ENCODE assay signal across 1 cellular context in the genomic region with DNA sequence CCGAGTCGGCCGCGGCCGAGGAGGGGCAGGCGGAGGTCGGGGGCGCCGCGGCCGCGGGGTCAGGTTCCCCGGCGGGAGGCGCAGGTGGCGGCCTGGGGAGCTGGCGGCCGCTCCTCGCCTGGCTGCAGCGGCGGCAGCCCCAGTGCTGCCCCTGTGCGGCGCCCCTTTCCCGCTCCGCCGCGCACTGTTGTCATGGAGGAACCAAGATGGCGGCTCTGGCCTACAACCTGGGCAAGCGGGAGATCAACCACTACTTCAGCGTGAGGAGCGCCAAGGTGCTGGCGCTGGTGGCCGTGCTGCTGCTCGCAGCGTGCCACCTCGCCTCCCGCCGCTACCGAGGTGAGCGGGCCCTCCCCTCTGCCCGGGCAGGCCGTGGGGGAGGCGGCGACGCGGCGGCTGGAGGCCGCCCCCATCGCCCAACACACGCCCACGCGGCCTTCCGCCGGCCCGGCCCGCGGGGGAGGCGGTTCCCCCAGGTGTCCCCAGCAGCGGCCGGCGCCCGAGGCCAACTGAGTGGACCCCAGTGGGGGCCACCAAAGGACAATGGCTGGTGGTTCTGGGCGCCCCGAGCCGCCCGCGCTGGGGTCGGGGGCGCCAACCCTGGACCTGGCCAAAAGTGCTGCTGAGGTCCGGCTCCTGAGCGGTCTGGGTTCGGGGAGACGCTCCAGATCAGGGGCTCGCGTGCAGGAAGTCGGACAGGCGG.
A peak's percentile ranks its signal among the peaks of the same experiment; 100 is the strongest.
TF ChIP-seq lines count a peak whose summit lies in the region.

No MANE protein-coding gene starts in this region.

TF ChIP-seq in HEK293, 187 proteins besides CTCF, POLR2A, EP300 and RAD21 (continued from another document):
- TF ChIP-seq ZFHX2 (tag by site-specific recombination; conservative IDR thresholded peaks at IDR 0.05) (peak; percentile 89), ZNF629 (tag by site-specific recombination; IDR thresholded peaks at IDR 0.05) (no peak), ZNF10 (tag by site-specific recombination; IDR thresholded peaks at IDR 0.05) (no peak), ZNF391 (tag by site-specific recombination; IDR thresholded peaks at IDR 0.05; ENCODE audit: borderline replicate concordance, low read depth) (no peak), ZXDB (tag by site-specific recombination; IDR thresholded peaks at IDR 0.05) (peak; percentile 45), KLF9 (tag by site-specific recombination; IDR thresholded peaks at IDR 0.05; ENCODE audit: low read depth) (peak; percentile 65), SP3 (tag by site-specific recombination; IDR thresholded peaks at IDR 0.05) (peak; percentile 71), OSR2 (tag by site-specific recombination; IDR thresholded peaks at IDR 0.05) (peak; percentile 53), GLIS2 (tag by site-specific recombination; IDR thresholded peaks at IDR 0.05) (peak; percentile 99), ZNF335 (tag by site-specific recombination; conservative IDR thresholded peaks at IDR 0.05) (peak; percentile 100), KLF10 (tag by site-specific recombination; IDR thresholded peaks at IDR 0.05) (peak; percentile 60; the same call in 1 of the 2 replicates), EGR2 (tag by site-specific recombination; IDR thresholded peaks at IDR 0.05; ENCODE audit: low read depth) (peak; percentile 34), YY2 (tag by site-specific recombination; IDR thresholded peaks at IDR 0.05) (peak; percentile 77; the same call in 1 of the 2 replicates), ZNF664 (tag by site-specific recombination; IDR thresholded peaks at IDR 0.05) (no peak), KLF8 (tag by site-specific recombination; IDR thresholded peaks at IDR 0.05) (0 out of 2 replicates have a peak, but pooled peaks have one; percentile 33), ZNF302 (tag by site-specific recombination; IDR thresholded peaks at IDR 0.05; ENCODE audit: low read depth) (no peak), TCF7L2 (IDR thresholded peaks at IDR 0.05; ENCODE audit: borderline replicate concordance, low read depth, low read length) (no peak), ZIC2 (tag by site-specific recombination; IDR thresholded peaks at IDR 0.05) (peak; percentile 72), ZBTB8A (tag by site-specific recombination; IDR thresholded peaks at IDR 0.05) (no peak), ZNF600 (tag by site-specific recombination; IDR thresholded peaks at IDR 0.05) (peak; percentile 51; the same call in 1 of the 2 replicates), ZNF423 (tag by site-specific recombination; IDR thresholded peaks at IDR 0.05) (0 out of 2 replicates have a peak, but pooled peaks have one; percentile 42), ZNF341 (tag by site-specific recombination; IDR thresholded peaks at IDR 0.05; ENCODE audit: low read depth) (peak; percentile 87), ZNF596 (tag by site-specific recombination; IDR thresholded peaks at IDR 0.05) (peak; percentile 33; the same call in 1 of the 2 replicates), ZNF274 (IDR thresholded peaks at IDR 0.05; ENCODE audit: low read length) (no peak), ZNF274 (tag by site-specific recombination; IDR thresholded peaks at IDR 0.05; ENCODE audit: borderline replicate concordance) (no peak), YY1 (tag by site-specific recombination; IDR thresholded peaks at IDR 0.05) (peak; percentile 95), FEZF1 (tag by site-specific recombination; IDR thresholded peaks at IDR 0.05) (0 out of 2 replicates have a peak, but pooled peaks have one; percentile 2), MEIS1 (CRISPR knock-in tag; IDR thresholded peaks at IDR 0.05; ENCODE audit: borderline replicate concordance) (0 out of 2 replicates have a peak, but pooled peaks have one; percentile 57), ZNF549 (tag by site-specific recombination; IDR thresholded peaks at IDR 0.05) (no peak), SP7 (tag by site-specific recombination; IDR thresholded peaks at IDR 0.05) (peak; percentile 16; the same call in 1 of the 2 replicates), SP2 (tag by site-specific recombination; IDR thresholded peaks at IDR 0.05) (peak; percentile 40), REPIN1 (tag by site-specific recombination; IDR thresholded peaks at IDR 0.05; ENCODE audit: low read depth) (no peak), ZNF585B (tag by site-specific recombination; IDR thresholded peaks at IDR 0.05) (no peak), MYNN (tag by site-specific recombination; IDR thresholded peaks at IDR 0.05; ENCODE audit: borderline replicate concordance) (no peak), KLF16 (tag by site-specific recombination; IDR thresholded peaks at IDR 0.05) (0 out of 2 replicates have a peak, but pooled peaks have one; percentile 37), GLI4 (tag by site-specific recombination; IDR thresholded peaks at IDR 0.05) (no peak), ZBTB20 (tag by site-specific recombination; IDR thresholded peaks at IDR 0.05) (peak; percentile 65; the same call in 1 of the 2 replicates), ZNF623 (tag by site-specific recombination; IDR thresholded peaks at IDR 0.05) (no peak), ZFP69B (tag by site-specific recombination; IDR thresholded peaks at IDR 0.05) (peak; percentile 85), ZSCAN30 (tag by site-specific recombination; IDR thresholded peaks at IDR 0.05) (peak; percentile 82; the same call in 1 of the 2 replicates), ZNF366 (tag by site-specific recombination; conservative IDR thresholded peaks at IDR 0.05) (no peak), ZNF776 (tag by site-specific recombination; IDR thresholded peaks at IDR 0.05; ENCODE audit: borderline replicate concordance) (no peak)
- TF ChIP-seq, protein P1, sequence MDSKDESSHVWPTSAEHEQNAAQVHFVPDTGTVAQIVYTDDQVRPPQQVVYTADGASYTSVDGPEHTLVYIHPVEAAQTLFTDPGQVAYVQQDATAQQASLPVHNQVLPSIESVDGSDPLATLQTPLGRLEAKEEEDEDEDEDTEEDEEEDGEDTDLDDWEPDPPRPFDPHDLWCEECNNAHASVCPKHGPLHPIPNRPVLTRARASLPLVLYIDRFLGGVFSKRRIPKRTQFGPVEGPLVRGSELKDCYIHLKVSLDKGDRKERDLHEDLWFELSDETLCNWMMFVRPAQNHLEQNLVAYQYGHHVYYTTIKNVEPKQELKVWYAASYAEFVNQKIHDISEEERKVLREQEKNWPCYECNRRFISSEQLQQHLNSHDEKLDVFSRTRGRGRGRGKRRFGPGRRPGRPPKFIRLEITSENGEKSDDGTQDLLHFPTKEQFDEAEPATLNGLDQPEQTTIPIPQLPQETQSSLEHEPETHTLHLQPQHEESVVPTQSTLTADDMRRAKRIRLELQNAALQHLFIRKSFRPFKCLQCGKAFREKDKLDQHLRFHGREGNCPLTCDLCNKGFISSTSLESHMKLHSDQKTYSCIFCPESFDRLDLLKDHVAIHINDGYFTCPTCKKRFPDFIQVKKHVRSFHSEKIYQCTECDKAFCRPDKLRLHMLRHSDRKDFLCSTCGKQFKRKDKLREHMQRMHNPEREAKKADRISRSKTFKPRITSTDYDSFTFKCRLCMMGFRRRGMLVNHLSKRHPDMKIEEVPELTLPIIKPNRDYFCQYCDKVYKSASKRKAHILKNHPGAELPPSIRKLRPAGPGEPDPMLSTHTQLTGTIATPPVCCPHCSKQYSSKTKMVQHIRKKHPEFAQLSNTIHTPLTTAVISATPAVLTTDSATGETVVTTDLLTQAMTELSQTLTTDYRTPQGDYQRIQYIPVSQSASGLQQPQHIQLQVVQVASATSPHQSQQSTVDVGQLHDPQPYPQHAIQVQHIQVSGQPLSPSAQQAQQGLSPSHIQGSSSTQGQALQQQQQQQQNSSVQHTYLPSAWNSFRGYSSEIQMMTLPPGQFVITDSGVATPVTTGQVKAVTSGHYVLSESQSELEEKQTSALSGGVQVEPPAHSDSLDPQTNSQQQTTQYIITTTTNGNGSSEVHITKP (tag by site-specific recombination; IDR thresholded peaks at IDR 0.05): 0 out of 2 replicates have a peak, but pooled peaks have one; percentile 23
- TF ChIP-seq, protein P2, sequence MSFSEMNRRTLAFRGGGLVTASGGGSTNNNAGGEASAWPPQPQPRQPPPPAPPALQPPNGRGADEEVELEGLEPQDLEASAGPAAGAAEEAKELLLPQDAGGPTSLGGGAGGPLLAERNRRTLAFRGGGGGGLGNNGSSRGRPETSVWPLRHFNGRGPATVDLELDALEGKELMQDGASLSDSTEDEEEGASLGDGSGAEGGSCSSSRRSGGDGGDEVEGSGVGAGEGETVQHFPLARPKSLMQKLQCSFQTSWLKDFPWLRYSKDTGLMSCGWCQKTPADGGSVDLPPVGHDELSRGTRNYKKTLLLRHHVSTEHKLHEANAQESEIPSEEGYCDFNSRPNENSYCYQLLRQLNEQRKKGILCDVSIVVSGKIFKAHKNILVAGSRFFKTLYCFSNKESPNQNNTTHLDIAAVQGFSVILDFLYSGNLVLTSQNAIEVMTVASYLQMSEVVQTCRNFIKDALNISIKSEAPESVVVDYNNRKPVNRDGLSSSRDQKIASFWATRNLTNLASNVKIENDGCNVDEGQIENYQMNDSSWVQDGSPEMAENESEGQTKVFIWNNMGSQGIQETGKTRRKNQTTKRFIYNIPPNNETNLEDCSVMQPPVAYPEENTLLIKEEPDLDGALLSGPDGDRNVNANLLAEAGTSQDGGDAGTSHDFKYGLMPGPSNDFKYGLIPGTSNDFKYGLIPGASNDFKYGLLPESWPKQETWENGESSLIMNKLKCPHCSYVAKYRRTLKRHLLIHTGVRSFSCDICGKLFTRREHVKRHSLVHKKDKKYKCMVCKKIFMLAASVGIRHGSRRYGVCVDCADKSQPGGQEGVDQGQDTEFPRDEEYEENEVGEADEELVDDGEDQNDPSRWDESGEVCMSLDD (tag by site-specific recombination; IDR thresholded peaks at IDR 0.05): peak; percentile 90
- TF ChIP-seq, protein P3, sequence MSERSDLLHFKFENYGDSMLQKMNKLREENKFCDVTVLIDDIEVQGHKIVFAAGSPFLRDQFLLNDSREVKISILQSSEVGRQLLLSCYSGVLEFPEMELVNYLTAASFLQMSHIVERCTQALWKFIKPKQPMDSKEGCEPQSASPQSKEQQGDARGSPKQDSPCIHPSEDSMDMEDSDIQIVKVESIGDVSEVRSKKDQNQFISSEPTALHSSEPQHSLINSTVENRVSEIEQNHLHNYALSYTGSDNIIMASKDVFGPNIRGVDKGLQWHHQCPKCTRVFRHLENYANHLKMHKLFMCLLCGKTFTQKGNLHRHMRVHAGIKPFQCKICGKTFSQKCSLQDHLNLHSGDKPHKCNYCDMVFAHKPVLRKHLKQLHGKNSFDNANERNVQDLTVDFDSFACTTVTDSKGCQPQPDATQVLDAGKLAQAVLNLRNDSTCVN (tag by site-specific recombination; optimal IDR thresholded peaks at IDR 0.05): peak; percentile 74
- TF ChIP-seq, protein P4, sequence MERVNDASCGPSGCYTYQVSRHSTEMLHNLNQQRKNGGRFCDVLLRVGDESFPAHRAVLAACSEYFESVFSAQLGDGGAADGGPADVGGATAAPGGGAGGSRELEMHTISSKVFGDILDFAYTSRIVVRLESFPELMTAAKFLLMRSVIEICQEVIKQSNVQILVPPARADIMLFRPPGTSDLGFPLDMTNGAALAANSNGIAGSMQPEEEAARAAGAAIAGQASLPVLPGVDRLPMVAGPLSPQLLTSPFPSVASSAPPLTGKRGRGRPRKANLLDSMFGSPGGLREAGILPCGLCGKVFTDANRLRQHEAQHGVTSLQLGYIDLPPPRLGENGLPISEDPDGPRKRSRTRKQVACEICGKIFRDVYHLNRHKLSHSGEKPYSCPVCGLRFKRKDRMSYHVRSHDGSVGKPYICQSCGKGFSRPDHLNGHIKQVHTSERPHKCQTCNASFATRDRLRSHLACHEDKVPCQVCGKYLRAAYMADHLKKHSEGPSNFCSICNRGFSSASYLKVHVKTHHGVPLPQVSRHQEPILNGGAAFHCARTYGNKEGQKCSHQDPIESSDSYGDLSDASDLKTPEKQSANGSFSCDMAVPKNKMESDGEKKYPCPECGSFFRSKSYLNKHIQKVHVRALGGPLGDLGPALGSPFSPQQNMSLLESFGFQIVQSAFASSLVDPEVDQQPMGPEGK (tag by site-specific recombination; IDR thresholded peaks at IDR 0.05): peak; percentile 86; the same call in 1 of the 2 replicates
- TF ChIP-seq, protein P5, sequence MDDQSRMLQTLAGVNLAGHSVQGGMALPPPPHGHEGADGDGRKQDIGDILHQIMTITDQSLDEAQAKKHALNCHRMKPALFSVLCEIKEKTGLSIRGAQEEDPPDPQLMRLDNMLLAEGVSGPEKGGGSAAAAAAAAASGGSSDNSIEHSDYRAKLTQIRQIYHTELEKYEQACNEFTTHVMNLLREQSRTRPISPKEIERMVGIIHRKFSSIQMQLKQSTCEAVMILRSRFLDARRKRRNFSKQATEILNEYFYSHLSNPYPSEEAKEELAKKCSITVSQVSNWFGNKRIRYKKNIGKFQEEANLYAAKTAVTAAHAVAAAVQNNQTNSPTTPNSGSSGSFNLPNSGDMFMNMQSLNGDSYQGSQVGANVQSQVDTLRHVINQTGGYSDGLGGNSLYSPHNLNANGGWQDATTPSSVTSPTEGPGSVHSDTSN (CRISPR knock-in tag; IDR thresholded peaks at IDR 0.05): peak; percentile 87
- TF ChIP-seq, protein P6, sequence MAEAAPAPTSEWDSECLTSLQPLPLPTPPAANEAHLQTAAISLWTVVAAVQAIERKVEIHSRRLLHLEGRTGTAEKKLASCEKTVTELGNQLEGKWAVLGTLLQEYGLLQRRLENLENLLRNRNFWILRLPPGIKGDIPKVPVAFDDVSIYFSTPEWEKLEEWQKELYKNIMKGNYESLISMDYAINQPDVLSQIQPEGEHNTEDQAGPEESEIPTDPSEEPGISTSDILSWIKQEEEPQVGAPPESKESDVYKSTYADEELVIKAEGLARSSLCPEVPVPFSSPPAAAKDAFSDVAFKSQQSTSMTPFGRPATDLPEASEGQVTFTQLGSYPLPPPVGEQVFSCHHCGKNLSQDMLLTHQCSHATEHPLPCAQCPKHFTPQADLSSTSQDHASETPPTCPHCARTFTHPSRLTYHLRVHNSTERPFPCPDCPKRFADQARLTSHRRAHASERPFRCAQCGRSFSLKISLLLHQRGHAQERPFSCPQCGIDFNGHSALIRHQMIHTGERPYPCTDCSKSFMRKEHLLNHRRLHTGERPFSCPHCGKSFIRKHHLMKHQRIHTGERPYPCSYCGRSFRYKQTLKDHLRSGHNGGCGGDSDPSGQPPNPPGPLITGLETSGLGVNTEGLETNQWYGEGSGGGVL (tag by site-specific recombination; IDR thresholded peaks at IDR 0.05): peak; percentile 26; the same call in 1 of the 2 replicates
